ENCODE assay signal across 1 cellular context in the genomic region with DNA sequence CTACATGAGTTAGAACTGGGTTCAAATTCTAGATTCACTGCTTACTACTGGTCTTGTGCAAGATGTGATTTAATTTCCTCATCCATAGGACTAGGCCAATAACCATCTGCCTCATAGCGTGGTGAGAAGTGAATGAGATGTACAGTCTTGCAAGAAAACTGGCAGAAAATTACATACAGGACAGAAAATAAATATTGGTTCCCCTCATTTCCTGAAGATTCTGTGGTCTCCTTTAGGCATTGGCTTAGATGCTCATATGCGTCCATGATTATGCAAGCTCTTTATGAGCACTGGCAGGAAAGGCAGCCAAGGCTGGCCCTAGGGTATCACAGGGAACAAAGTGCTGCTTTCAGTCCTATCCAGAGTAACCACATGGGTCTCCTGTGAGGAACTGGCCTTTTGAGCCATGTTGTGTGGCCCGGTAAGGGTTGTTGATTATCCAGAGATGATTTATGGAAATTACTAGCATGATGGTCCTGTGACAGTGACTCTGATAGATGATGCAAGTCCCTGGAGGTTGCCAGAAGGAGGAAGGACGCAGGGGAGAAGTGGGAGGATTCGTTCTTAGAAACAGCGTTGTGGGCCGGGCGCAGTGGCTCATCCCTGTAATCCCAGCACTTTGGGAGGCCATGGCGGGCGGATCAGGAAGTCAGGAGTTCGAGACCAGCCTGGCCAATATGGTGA.
TF ChIP-seq lines count a peak whose summit lies in the region.

No MANE protein-coding gene starts in this region.

TF ChIP-seq in K562, 482 proteins besides CTCF, POLR2A, EP300 and RAD21 (continued from another document and continues in another):
- TF ChIP-seq BRF1 (IDR thresholded peaks at IDR 0.05; ENCODE audit: borderline replicate concordance, extremely low read depth, insufficient read length) = no peak
- TF ChIP-seq ZBTB7A (IDR thresholded peaks at IDR 0.05; ENCODE audit: borderline replicate concordance, control insufficient read depth, low read depth, low read length) = no peak
- TF ChIP-seq SREBF1 (IDR thresholded peaks at IDR 0.05; ENCODE audit: borderline replicate concordance, low read depth, low read length) = no peak
- TF ChIP-seq, protein P1, sequence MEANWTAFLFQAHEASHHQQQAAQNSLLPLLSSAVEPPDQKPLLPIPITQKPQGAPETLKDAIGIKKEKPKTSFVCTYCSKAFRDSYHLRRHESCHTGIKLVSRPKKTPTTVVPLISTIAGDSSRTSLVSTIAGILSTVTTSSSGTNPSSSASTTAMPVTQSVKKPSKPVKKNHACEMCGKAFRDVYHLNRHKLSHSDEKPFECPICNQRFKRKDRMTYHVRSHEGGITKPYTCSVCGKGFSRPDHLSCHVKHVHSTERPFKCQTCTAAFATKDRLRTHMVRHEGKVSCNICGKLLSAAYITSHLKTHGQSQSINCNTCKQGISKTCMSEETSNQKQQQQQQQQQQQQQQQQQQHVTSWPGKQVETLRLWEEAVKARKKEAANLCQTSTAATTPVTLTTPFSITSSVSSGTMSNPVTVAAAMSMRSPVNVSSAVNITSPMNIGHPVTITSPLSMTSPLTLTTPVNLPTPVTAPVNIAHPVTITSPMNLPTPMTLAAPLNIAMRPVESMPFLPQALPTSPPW (CRISPR knock-in tag; IDR thresholded peaks at IDR 0.05) = no peak
- TF ChIP-seq ATF7 (IDR thresholded peaks at IDR 0.05) = peak; percentile 91
- TF ChIP-seq, protein P2, sequence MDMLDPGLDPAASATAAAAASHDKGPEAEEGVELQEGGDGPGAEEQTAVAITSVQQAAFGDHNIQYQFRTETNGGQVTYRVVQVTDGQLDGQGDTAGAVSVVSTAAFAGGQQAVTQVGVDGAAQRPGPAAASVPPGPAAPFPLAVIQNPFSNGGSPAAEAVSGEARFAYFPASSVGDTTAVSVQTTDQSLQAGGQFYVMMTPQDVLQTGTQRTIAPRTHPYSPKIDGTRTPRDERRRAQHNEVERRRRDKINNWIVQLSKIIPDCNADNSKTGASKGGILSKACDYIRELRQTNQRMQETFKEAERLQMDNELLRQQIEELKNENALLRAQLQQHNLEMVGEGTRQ (CRISPR knock-in tag; IDR thresholded peaks at IDR 0.05) = no peak
- no peak for TF ChIP-seq HCFC1 (IDR thresholded peaks at IDR 0.05; ENCODE audit: low read depth, low read length)
- no peak for TF ChIP-seq ZNF76 (CRISPR knock-in tag; IDR thresholded peaks at IDR 0.05; ENCODE audit: borderline replicate concordance)
- TF ChIP-seq TBP (optimal IDR thresholded peaks at IDR 0.05; ENCODE audit: low read depth, low read length) = no peak
- no peak for TF ChIP-seq GABPB2 (CRISPR knock-in tag; conservative IDR thresholded peaks at IDR 0.05)
- no peak for TF ChIP-seq GATA2 (CRISPR knock-in tag; IDR thresholded peaks at IDR 0.05)
- TF ChIP-seq TCF7L2 (IDR thresholded peaks at IDR 0.05; ENCODE audit: low read depth, low read length) = no peak
- TF ChIP-seq, protein P3, sequence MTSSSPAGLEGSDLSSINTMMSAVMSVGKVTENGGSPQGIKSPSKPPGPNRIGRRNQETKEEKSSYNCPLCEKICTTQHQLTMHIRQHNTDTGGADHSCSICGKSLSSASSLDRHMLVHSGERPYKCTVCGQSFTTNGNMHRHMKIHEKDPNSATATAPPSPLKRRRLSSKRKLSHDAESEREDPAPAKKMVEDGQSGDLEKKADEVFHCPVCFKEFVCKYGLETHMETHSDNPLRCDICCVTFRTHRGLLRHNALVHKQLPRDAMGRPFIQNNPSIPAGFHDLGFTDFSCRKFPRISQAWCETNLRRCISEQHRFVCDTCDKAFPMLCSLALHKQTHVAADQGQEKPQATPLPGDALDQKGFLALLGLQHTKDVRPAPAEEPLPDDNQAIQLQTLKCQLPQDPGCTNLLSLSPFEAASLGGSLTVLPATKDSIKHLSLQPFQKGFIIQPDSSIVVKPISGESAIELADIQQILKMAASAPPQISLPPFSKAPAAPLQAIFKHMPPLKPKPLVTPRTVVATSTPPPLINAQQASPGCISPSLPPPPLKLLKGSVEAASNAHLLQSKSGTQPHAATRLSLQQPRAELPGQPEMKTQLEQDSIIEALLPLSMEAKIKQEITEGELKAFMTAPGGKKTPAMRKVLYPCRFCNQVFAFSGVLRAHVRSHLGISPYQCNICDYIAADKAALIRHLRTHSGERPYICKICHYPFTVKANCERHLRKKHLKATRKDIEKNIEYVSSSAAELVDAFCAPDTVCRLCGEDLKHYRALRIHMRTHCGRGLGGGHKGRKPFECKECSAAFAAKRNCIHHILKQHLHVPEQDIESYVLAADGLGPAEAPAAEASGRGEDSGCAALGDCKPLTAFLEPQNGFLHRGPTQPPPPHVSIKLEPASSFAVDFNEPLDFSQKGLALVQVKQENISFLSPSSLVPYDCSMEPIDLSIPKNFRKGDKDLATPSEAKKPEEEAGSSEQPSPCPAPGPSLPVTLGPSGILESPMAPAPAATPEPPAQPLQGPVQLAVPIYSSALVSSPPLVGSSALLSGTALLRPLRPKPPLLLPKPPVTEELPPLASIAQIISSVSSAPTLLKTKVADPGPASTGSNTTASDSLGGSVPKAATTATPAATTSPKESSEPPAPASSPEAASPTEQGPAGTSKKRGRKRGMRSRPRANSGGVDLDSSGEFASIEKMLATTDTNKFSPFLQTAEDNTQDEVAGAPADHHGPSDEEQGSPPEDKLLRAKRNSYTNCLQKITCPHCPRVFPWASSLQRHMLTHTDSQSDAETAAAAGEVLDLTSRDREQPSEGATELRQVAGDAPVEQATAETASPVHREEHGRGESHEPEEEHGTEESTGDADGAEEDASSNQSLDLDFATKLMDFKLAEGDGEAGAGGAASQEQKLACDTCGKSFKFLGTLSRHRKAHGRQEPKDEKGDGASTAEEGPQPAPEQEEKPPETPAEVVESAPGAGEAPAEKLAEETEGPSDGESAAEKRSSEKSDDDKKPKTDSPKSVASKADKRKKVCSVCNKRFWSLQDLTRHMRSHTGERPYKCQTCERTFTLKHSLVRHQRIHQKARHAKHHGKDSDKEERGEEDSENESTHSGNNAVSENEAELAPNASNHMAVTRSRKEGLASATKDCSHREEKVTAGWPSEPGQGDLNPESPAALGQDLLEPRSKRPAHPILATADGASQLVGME (CRISPR knock-in tag; IDR thresholded peaks at IDR 0.05) = no peak
- no peak for TF ChIP-seq CBX5 (IDR thresholded peaks at IDR 0.05; ENCODE audit: borderline replicate concordance, low read depth)
- TF ChIP-seq CEBPG (CRISPR knock-in tag; IDR thresholded peaks at IDR 0.05) = peak; percentile 93
- TF ChIP-seq CEBPG (tag; conservative IDR thresholded peaks at IDR 0.05 in 1 of 2, IDR thresholded peaks at IDR 0.05 in 1 of 2) = peak; percentile 88 to 95
- TF ChIP-seq JUN (IDR thresholded peaks at IDR 0.05; ENCODE audit: borderline replicate concordance, low read depth, low read length) = peak; percentile 52; the same call in 1 of the 2 replicates
- no peak for TF ChIP-seq JUN (CRISPR knock-in tag; IDR thresholded peaks at IDR 0.05; ENCODE audit: borderline replicate concordance)
- TF ChIP-seq ZC3H11A (IDR thresholded peaks at IDR 0.05; ENCODE audit: low read depth, low read length) = no peak
- TF ChIP-seq MYC (IDR thresholded peaks at IDR 0.05; ENCODE audit: low read depth, low read length) = 0 out of 2 replicates have a peak, but pooled peaks have one; percentile 22
- TF ChIP-seq MYC (CRISPR knock-in tag; IDR thresholded peaks at IDR 0.05; ENCODE audit: borderline replicate concordance, low read depth) = no peak
- TF ChIP-seq ZBTB17 (CRISPR knock-in tag; IDR thresholded peaks at IDR 0.05) = no peak
- TF ChIP-seq SMAD1 (IDR thresholded peaks at IDR 0.05; ENCODE audit: low read depth, low read length, partially characterized antibody) = no peak
- TF ChIP-seq, protein P4, sequence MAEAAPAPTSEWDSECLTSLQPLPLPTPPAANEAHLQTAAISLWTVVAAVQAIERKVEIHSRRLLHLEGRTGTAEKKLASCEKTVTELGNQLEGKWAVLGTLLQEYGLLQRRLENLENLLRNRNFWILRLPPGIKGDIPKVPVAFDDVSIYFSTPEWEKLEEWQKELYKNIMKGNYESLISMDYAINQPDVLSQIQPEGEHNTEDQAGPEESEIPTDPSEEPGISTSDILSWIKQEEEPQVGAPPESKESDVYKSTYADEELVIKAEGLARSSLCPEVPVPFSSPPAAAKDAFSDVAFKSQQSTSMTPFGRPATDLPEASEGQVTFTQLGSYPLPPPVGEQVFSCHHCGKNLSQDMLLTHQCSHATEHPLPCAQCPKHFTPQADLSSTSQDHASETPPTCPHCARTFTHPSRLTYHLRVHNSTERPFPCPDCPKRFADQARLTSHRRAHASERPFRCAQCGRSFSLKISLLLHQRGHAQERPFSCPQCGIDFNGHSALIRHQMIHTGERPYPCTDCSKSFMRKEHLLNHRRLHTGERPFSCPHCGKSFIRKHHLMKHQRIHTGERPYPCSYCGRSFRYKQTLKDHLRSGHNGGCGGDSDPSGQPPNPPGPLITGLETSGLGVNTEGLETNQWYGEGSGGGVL (CRISPR knock-in tag; IDR thresholded peaks at IDR 0.05) = no peak
- TF ChIP-seq, protein P5, sequence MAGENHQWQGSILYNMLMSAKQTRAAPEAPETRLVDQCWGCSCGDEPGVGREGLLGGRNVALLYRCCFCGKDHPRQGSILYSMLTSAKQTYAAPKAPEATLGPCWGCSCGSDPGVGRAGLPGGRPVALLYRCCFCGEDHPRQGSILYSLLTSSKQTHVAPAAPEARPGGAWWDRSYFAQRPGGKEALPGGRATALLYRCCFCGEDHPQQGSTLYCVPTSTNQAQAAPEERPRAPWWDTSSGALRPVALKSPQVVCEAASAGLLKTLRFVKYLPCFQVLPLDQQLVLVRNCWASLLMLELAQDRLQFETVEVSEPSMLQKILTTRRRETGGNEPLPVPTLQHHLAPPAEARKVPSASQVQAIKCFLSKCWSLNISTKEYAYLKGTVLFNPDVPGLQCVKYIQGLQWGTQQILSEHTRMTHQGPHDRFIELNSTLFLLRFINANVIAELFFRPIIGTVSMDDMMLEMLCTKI (IDR thresholded peaks at IDR 0.05; ENCODE audit: partially characterized antibody) = no peak
- no peak for TF ChIP-seq MEF2D (tag; conservative IDR thresholded peaks at IDR 0.05; ENCODE audit: low read depth)
- no peak for TF ChIP-seq ZNF436 (CRISPR knock-in tag; IDR thresholded peaks at IDR 0.05)
- no peak; the same call in 1 of the 2 replicates for TF ChIP-seq NR2C1 (IDR thresholded peaks at IDR 0.05)
- peak; percentile 18; the same call in 1 of the 2 replicates for TF ChIP-seq NR2C1 (tag; IDR thresholded peaks at IDR 0.05)
- no peak for TF ChIP-seq STAT5B (CRISPR knock-in tag; IDR thresholded peaks at IDR 0.05)
- TF ChIP-seq SETDB1 (IDR thresholded peaks at IDR 0.05; ENCODE audit: low read length) = no peak
- TF ChIP-seq GTF2F1 (IDR thresholded peaks at IDR 0.05; ENCODE audit: low read depth, low read length) = no peak
- no peak for TF ChIP-seq ZNF140 (CRISPR knock-in tag; IDR thresholded peaks at IDR 0.05)
- no peak for TF ChIP-seq XRCC3 (IDR thresholded peaks at IDR 0.05)
- no peak for TF ChIP-seq ERF (CRISPR knock-in tag; IDR thresholded peaks at IDR 0.05)
- no peak for TF ChIP-seq RFX1 (IDR thresholded peaks at IDR 0.05)
- TF ChIP-seq, protein P6, sequence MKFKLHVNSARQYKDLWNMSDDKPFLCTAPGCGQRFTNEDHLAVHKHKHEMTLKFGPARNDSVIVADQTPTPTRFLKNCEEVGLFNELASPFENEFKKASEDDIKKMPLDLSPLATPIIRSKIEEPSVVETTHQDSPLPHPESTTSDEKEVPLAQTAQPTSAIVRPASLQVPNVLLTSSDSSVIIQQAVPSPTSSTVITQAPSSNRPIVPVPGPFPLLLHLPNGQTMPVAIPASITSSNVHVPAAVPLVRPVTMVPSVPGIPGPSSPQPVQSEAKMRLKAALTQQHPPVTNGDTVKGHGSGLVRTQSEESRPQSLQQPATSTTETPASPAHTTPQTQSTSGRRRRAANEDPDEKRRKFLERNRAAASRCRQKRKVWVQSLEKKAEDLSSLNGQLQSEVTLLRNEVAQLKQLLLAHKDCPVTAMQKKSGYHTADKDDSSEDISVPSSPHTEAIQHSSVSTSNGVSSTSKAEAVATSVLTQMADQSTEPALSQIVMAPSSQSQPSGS (CRISPR knock-in tag; IDR thresholded peaks at IDR 0.05) = no peak
- TF ChIP-seq NFRKB (IDR thresholded peaks at IDR 0.05; ENCODE audit: low read depth) = no peak
- no peak for TF ChIP-seq SMAD3 (CRISPR knock-in tag; conservative IDR thresholded peaks at IDR 0.05)
- TF ChIP-seq SMAD4 (CRISPR knock-in tag; conservative IDR thresholded peaks at IDR 0.05) = no peak
- TF ChIP-seq, protein P7, sequence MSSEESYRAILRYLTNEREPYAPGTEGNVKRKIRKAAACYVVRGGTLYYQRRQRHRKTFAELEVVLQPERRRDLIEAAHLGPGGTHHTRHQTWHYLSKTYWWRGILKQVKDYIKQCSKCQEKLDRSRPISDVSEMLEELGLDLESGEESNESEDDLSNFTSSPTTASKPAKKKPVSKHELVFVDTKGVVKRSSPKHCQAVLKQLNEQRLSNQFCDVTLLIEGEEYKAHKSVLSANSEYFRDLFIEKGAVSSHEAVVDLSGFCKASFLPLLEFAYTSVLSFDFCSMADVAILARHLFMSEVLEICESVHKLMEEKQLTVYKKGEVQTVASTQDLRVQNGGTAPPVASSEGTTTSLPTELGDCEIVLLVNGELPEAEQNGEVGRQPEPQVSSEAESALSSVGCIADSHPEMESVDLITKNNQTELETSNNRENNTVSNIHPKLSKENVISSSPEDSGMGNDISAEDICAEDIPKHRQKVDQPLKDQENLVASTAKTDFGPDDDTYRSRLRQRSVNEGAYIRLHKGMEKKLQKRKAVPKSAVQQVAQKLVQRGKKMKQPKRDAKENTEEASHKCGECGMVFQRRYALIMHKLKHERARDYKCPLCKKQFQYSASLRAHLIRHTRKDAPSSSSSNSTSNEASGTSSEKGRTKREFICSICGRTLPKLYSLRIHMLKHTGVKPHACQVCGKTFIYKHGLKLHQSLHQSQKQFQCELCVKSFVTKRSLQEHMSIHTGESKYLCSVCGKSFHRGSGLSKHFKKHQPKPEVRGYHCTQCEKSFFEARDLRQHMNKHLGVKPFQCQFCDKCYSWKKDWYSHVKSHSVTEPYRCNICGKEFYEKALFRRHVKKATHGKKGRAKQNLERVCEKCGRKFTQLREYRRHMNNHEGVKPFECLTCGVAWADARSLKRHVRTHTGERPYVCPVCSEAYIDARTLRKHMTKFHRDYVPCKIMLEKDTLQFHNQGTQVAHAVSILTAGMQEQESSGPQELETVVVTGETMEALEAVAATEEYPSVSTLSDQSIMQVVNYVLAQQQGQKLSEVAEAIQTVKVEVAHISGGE (CRISPR knock-in tag; IDR thresholded peaks at IDR 0.05) = no peak
- no peak for TF ChIP-seq KLF16 (IDR thresholded peaks at IDR 0.05)
- no peak for TF ChIP-seq PYGO2 (tag; IDR thresholded peaks at IDR 0.05)
- TF ChIP-seq ZNF274 (IDR thresholded peaks at IDR 0.05; ENCODE audit: borderline replicate concordance, low read depth, low read length) = no peak
- no peak for TF ChIP-seq SAFB (IDR thresholded peaks at IDR 0.05; ENCODE audit: borderline replicate concordance, low read depth, low read length)
- TF ChIP-seq RBM14 (IDR thresholded peaks at IDR 0.05; ENCODE audit: borderline replicate concordance, insufficient read depth, low read depth, low read length) = no peak
- 0 out of 2 replicates have a peak, but pooled peaks have one; percentile 51 for TF ChIP-seq BACH1 (tag; IDR thresholded peaks at IDR 0.05)
- TF ChIP-seq ARID2 (IDR thresholded peaks at IDR 0.05) = no peak
- no peak for TF ChIP-seq ZNF12 (CRISPR knock-in tag; IDR thresholded peaks at IDR 0.05)
- TF ChIP-seq BCOR (IDR thresholded peaks at IDR 0.05) = peak; percentile 38; the same call in 1 of the 2 replicates
